In genomic region chr2:49042510-49042909, GRCh38 we compare ENCODE assay signal across 22 cellular contexts.
DNase-seq lines count a peak whose midpoint lies in the region; ATAC-seq lines count a peak whose summit lies in the region.
"Had no signal": no experiment of that assay in that cellular context is flagged by ENCODE, and none has a peak within 500 bp of the region (broad histone marks: within the 10 kb centered on the region; RNA-seq: fewer than 3 reads in every experiment).

No MANE protein-coding gene starts in this region.

- DNase-seq in renal cortical epithelial cell (ENCODE audit: low read depth) (peak; percentile 5), cerebellum (ENCODE audit: low spot score) (no peak), Kasumi-1 (lab: John Stamatoyannopoulos, UW) (no peak)
- DNase-seq in naive thymus-derived CD4-positive, alpha-beta T cell, result no peak
- DNase-seq: DMS53; GM23248; IMR-90; NCI-H1105; NCI-H146; NCI-H2029; NCI-H226; NCI-H510A treated with DMSO at 0.1 percent for 48 hours; NCI-H774; NK-92 treated with Interleukin-12 subunit alpha and Interleukin-12 subunit beta, amount 100 ng/mL, for 24 hours; SIG-M5; SK-N-SH had no signal

- intact Hi-C loops in naive thymus-derived CD4-positive, alpha-beta T cell (cut with micrococcal nuclease), result no loop called here

- H3K4me1 Mint-ChIP-seq in naive thymus-derived CD4-positive, alpha-beta T cell, result peaks cover 0 to 1% (median 0%) of the 10 kb centered on the region in 7 donors

- POLR2A ChIA-PET in naive thymus-derived CD4-positive, alpha-beta T cell (lab: Charles Lee), result no interaction called here

- H3K4me3 ChIP-seq in naive thymus-derived CD4-positive, alpha-beta T cell (ENCODE audit: low read length), result no peak overlapping the region
- H3K4me3 ChIP-seq: GM23248, HAP-1 had no signal

- H3K9me3 ChIP-seq in naive thymus-derived CD4-positive, alpha-beta T cell (ENCODE audit: control insufficient read depth in 2 of 3, low read length in 3 of 3), result no peaks in the 10 kb centered on the region
- H3K9me3 ChIP-seq: HAP-1, SK-N-SH had no signal

- H3K27me3 ChIP-seq in naive thymus-derived CD4-positive, alpha-beta T cell (ENCODE audit: control insufficient read depth in 2 of 2, insufficient read depth in 2 of 2, low read length in 2 of 2), result no peaks in the 10 kb centered on the region

- CTCF ChIA-PET in naive thymus-derived CD4-positive, alpha-beta T cell (lab: Charles Lee), result no interaction called here

- ATAC-seq in GM18508 (IDR thresholded peaks at IDR 0.05; ENCODE audit: insufficient read depth, unreplicated experiment) (peak; percentile 37), HG02678 (IDR thresholded peaks at IDR 0.05; ENCODE audit: unreplicated experiment) (peak; percentile 60), HG03565 (IDR thresholded peaks at IDR 0.05; ENCODE audit: unreplicated experiment) (peak; percentile 76)
- no peak for ATAC-seq in naive thymus-derived CD4-positive, alpha-beta T cell
- ATAC-seq: Panc1 had no signal

- H3K27me3 Mint-ChIP-seq in naive thymus-derived CD4-positive, alpha-beta T cell, result no peaks in the 10 kb centered on the region

- H3K27ac Mint-ChIP-seq in naive thymus-derived CD4-positive, alpha-beta T cell, result no peak overlapping the region

- H3K27ac ChIP-seq in naive thymus-derived CD4-positive, alpha-beta T cell (ENCODE audit: low read depth, low read length), result no peak overlapping the region
- H3K27ac ChIP-seq: GM23248, KMS-11 had no signal

- no peak overlapping the region for H3K4me3 Mint-ChIP-seq in naive thymus-derived CD4-positive, alpha-beta T cell

- H3K36me3 Mint-ChIP-seq in naive thymus-derived CD4-positive, alpha-beta T cell, result no peaks in the 10 kb centered on the region

- peaks cover 0 to 6% (median 0%) of the 10 kb centered on the region in 11 donors for H3K9me3 Mint-ChIP-seq in naive thymus-derived CD4-positive, alpha-beta T cell

- H3K4me1 ChIP-seq in naive thymus-derived CD4-positive, alpha-beta T cell (ENCODE audit: control insufficient read depth in 2 of 2, insufficient read depth in 2 of 2, low read length in 2 of 2), result no peaks in the 10 kb centered on the region
- H3K4me1 ChIP-seq: HAP-1 had no signal

- H3K36me3 ChIP-seq in naive thymus-derived CD4-positive, alpha-beta T cell (ENCODE audit: control insufficient read depth in 2 of 3, insufficient read depth in 3 of 3, low read length in 3 of 3), result no peaks in the 10 kb centered on the region
- H3K36me3 ChIP-seq: HAP-1 had no signal
